In the genomic region with DNA sequence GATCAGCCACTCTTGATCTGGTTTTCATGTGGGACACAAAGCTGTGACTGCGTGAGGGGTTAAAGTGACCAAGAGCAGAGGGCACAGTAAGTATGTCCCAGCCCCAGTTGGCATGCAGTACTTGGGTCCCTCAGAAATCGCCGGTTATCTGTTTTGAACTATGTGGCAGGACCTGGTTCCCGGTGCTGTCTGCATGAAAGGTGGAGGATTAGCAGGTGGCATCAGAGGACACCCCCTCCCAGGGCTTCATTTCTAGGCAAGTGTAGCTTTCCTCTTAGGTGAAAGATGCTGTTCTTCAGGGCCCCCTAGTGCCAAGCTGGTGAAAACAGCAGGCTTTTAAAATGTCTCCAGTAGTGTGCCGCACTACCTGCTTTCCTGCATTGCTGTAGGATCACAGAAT, we compare ENCODE assay signal across 1 cellular context.
A peak's percentile ranks its signal among the peaks of the same experiment; 100 is the strongest.
TF ChIP-seq lines count a peak whose summit lies in the region.

No MANE protein-coding gene starts in this region.

TF ChIP-seq in K562, 482 proteins besides CTCF, POLR2A, EP300 and RAD21 (continued from another document):
- TF ChIP-seq, protein P1, sequence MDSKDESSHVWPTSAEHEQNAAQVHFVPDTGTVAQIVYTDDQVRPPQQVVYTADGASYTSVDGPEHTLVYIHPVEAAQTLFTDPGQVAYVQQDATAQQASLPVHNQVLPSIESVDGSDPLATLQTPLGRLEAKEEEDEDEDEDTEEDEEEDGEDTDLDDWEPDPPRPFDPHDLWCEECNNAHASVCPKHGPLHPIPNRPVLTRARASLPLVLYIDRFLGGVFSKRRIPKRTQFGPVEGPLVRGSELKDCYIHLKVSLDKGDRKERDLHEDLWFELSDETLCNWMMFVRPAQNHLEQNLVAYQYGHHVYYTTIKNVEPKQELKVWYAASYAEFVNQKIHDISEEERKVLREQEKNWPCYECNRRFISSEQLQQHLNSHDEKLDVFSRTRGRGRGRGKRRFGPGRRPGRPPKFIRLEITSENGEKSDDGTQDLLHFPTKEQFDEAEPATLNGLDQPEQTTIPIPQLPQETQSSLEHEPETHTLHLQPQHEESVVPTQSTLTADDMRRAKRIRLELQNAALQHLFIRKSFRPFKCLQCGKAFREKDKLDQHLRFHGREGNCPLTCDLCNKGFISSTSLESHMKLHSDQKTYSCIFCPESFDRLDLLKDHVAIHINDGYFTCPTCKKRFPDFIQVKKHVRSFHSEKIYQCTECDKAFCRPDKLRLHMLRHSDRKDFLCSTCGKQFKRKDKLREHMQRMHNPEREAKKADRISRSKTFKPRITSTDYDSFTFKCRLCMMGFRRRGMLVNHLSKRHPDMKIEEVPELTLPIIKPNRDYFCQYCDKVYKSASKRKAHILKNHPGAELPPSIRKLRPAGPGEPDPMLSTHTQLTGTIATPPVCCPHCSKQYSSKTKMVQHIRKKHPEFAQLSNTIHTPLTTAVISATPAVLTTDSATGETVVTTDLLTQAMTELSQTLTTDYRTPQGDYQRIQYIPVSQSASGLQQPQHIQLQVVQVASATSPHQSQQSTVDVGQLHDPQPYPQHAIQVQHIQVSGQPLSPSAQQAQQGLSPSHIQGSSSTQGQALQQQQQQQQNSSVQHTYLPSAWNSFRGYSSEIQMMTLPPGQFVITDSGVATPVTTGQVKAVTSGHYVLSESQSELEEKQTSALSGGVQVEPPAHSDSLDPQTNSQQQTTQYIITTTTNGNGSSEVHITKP (IDR thresholded peaks at IDR 0.05; ENCODE audit: partially characterized antibody) = peak; percentile 47
- TF ChIP-seq FOXK2 (conservative IDR thresholded peaks at IDR 0.05 in 1 of 2, IDR thresholded peaks at IDR 0.05 in 1 of 2; ENCODE audit: low read depth in 2 of 2) = no peak
